In genomic region chr15:97745481-97746071, GRCh38 we compare ENCODE assay signal across 7 cellular contexts.
DNase-seq lines count a peak whose midpoint lies in the region; ATAC-seq and TF ChIP-seq lines count a peak whose summit lies in the region.

No MANE protein-coding gene starts in this region.

- no peak for TF ChIP-seq POLR2A in suprapubic skin (IDR thresholded peaks at IDR 0.05)

- H3K9me3 ChIP-seq in RWPE2 (ENCODE audit: severe bottlenecking) (peaks cover 5% of the 10 kb centered on the region), suprapubic skin (no peaks in the 10 kb centered on the region)

- H3K36me3 ChIP-seq in RWPE2 (ENCODE audit: low read depth) = no peaks in the 10 kb centered on the region
- H3K36me3 ChIP-seq in suprapubic skin = no peaks in the 10 kb centered on the region

- H3K4me3 ChIP-seq in RWPE2 (ENCODE audit: severe bottlenecking) (no peak overlapping the region), fibroblast of mammary gland (ENCODE audit: control insufficient read depth, low read depth, low read length) (no peak overlapping the region), suprapubic skin (no peak overlapping the region)

- H3K27ac ChIP-seq in RWPE2 (ENCODE audit: poor library complexity, severe bottlenecking) = no peak overlapping the region
- no peak overlapping the region for H3K27ac ChIP-seq in suprapubic skin

- H3K4me1 ChIP-seq in RWPE2 (ENCODE audit: insufficient read depth, poor library complexity, severe bottlenecking) = no peaks in the 10 kb centered on the region
- H3K4me1 ChIP-seq in suprapubic skin = no peaks in the 10 kb centered on the region

- WGBS in suprapubic skin = 58% methylated on average over 8 of the region's 8 CpGs

- peak; percentile 95 for TF ChIP-seq CTCF in RWPE2 (IDR thresholded peaks at IDR 0.05; ENCODE audit: poor library complexity, severe bottlenecking)
- peak; percentile 47 for TF ChIP-seq CTCF in fibroblast of mammary gland (conservative IDR thresholded peaks at IDR 0.05; ENCODE audit: control insufficient read depth, insufficient read depth, low read depth, low read length)
- TF ChIP-seq CTCF in suprapubic skin (IDR thresholded peaks at IDR 0.05) = peak; percentile 7 to 34

- no peak for TF ChIP-seq EP300 in suprapubic skin (IDR thresholded peaks at IDR 0.05)

- H3K27me3 ChIP-seq in RWPE2 (ENCODE audit: insufficient read depth, poor library complexity, severe bottlenecking) (no peaks in the 10 kb centered on the region), suprapubic skin (peaks cover 3% of the 10 kb centered on the region)

- DNase-seq in EH (ENCODE audit: low read depth) (peak; percentile 12), RWPE2 (ENCODE audit: low spot score) (no peak), fibroblast of mammary gland (ENCODE audit: low read depth) (peak; percentile 15), suprapubic skin (ENCODE audit: low spot score in 2 of 2) (no peak)
- no peak for DNase-seq in effector CD8-positive, alpha-beta T cell (lab: John Stamatoyannopoulos, UW)

- ATAC-seq in GM19395 (IDR thresholded peaks at IDR 0.05; ENCODE audit: unreplicated experiment) = peak; percentile 93
- peak; percentile 79 for ATAC-seq in HG03280 (IDR thresholded peaks at IDR 0.05; ENCODE audit: unreplicated experiment)
- ATAC-seq in RWPE2 (ENCODE audit: low read depth) = peak; percentile 51; the same call in 1 of the 3 replicates

Comparison
In these comparisons a context has a peak if more than half of its experiments do, and no peak if none do; other contexts are left out.
1. DNase-seq: peak in EH (single experiment) and fibroblast of mammary gland (single experiment); none in RWPE2 (single experiment), suprapubic skin (0 of 2) and effector CD8-positive, alpha-beta T cell (single experiment).
2. CTCF ChIP-seq: peak in every context shown above with its lines; median percentile 95 in RWPE2; 47 in fibroblast of mammary gland; 20 in suprapubic skin.
3. Peak in every context shown above with its lines, with median percentiles within 50 percentile points of each other: ATAC-seq.